ENCODE assay signal across 8 cellular contexts in genomic region chr22:41699264-41700104, GRCh38. TPM values are rescaled to one million over a fixed set of nuclear protein-coding genes. Genes with fewer than 3 reads are reported as not detected.
A peak's percentile ranks its signal among the peaks of the same experiment; 100 is the strongest.
DNase-seq lines count a peak whose midpoint lies in the region; ATAC-seq and TF ChIP-seq lines count a peak whose summit lies in the region.

Gene MEI1, plus strand, starts transcription at chr22:41699503. Its CDS starts 36 bp downstream, at chr22:41699539.

- H3K27ac Mint-ChIP-seq in CD14-positive monocyte: peak within 1 kb of the TSS in 2 of 7 donors; percentile 52 to 73

- no peak within 1 kb of the TSS for H2AFZ ChIP-seq in hepatocyte

- no peak for TF ChIP-seq CTCF in CD14-positive monocyte (IDR thresholded peaks at IDR 0.05)
- TF ChIP-seq CTCF in hepatocyte (IDR thresholded peaks at IDR 0.05; ENCODE audit: poor library complexity): no peak

- H3K79me2 ChIP-seq in hepatocyte: no peaks in the 10 kb centered on the region

- H3K4me1 Mint-ChIP-seq in CD14-positive monocyte: peaks cover 14% of the 10 kb centered on the region

- peaks cover 2 to 4% (median 2%) of the 10 kb centered on the region in 3 donors for H3K27me3 Mint-ChIP-seq in CD14-positive monocyte (ENCODE audit: low read depth in 3 of 3)

- no peaks in the 10 kb centered on the region for H3K9me2 ChIP-seq in hepatocyte (replicated peaks; ENCODE audit: insufficient read depth)

- in situ Hi-C loops in KBM-7 (cut with MboI; ENCODE audit: low pct_unique_long_range_greater_than_20kb, low sequenced_read_pairs): no loop called here

- H3K36me3 Mint-ChIP-seq in CD14-positive monocyte: no peaks in the 10 kb centered on the region

- intact Hi-C loops in CD14-positive monocyte (cut with micrococcal nuclease): loop anchor here (5.0 to 10.0 kb wide), 3 partner anchors 155 to 395 kb away; partner anchors contain the start of gene NDUFA6 (in 1 of the 2)

- peak within 1 kb of the TSS; percentile 37 for H3K9ac ChIP-seq in adipocyte (ENCODE audit: low read length)

- H3K4me1 ChIP-seq in adipocyte (ENCODE audit: control insufficient read depth, insufficient read depth, low read length) (peaks cover 12% of the 10 kb centered on the region), hepatocyte (ENCODE audit: insufficient read depth) (peaks cover 12% of the 10 kb centered on the region)

- no peak for ATAC-seq in GM18511 (IDR thresholded peaks at IDR 0.05; ENCODE audit: unreplicated experiment)

- peaks cover 0 to 2% (median 0%) of the 10 kb centered on the region in 7 donors for H3K9me3 Mint-ChIP-seq in CD14-positive monocyte

- H3K27me3 ChIP-seq in adipocyte (replicated peaks; ENCODE audit: control insufficient read depth, insufficient read depth, low read length) (peaks cover 5% of the 10 kb centered on the region), hepatocyte (no peaks in the 10 kb centered on the region)

- H3K4me3 ChIP-seq in adipocyte (ENCODE audit: low read length) (peak within 1 kb of the TSS; percentile 39), hepatocyte (no peak within 1 kb of the TSS)

- H3K27ac ChIP-seq in hepatocyte: no peak within 1 kb of the TSS

- peaks cover under 1% of the 10 kb centered on the region for H3K36me3 ChIP-seq in adipocyte (ENCODE audit: control insufficient read depth, insufficient read depth, low read length, severe bottlenecking)
- no peaks in the 10 kb centered on the region for H3K36me3 ChIP-seq in hepatocyte (replicated peaks; ENCODE audit: insufficient read depth, low read depth)

- no peaks in the 10 kb centered on the region for H4K20me1 ChIP-seq in hepatocyte (ENCODE audit: insufficient read depth, poor library complexity, severe bottlenecking)

- no peaks in the 10 kb centered on the region for H3K9me3 ChIP-seq in adipocyte (ENCODE audit: control insufficient read depth, low read length)
- no peaks in the 10 kb centered on the region for H3K9me3 ChIP-seq in hepatocyte (ENCODE audit: low read depth)

- DNase-seq in CD14-positive monocyte (ENCODE audit: low spot score) (peak; percentile 78), T-helper 1 cell (peak; percentile 82 to 92 (median 86)), adipocyte (ENCODE audit: low read depth) (peak; percentile 21), hepatocyte (ENCODE audit: low spot score) (peak; percentile 35), KBM-7 (no peak), NCI-H2081 treated with DMSO at 0.1 percent for 48 hours (lab: John Stamatoyannopoulos, UW) (no peak)
- peak; percentile 92 for DNase-seq in stimulated activated CD4-positive, alpha-beta T cell treated with anti-CD3 and anti-CD28 coated beads, Interleukin-12 subunit alpha, Interleukin-12 subunit beta, amount 100 ng/mL, for 4 hours

- peak within 1 kb of the TSS; percentile 68 to 89 for H3K4me3 Mint-ChIP-seq in CD14-positive monocyte

- H3K4me2 ChIP-seq in hepatocyte: no peak within 1 kb of the TSS

- WGBS in hepatocyte (ENCODE audit: low lambda C conversion rate, missing lambda C conversion rate): 85% methylated on average over 59 of the region's 69 CpGs

RNA-seq across cellular contexts. Expression of gene MEI1, which starts in this region (rescaled TPM):
- polyA plus RNA-seq in CD14-positive monocyte (10 to 100 TPM; 37.0 to 40.0 TPM), hepatocyte (0.18 and 2.4 TPM in 2 replicates)
- total RNA-seq in hepatocyte: not detected in 2 replicates

Comparison
In these comparisons a context has a peak if more than half of its experiments do, and no peak if none do; other contexts are left out.
1. RNA of gene MEI1 (polyA plus RNA-seq): 37.0 to 40.0 TPM in CD14-positive monocyte; 0.18 to 2.4 TPM in hepatocyte; every median in the first group is over 10 times any median in the second.
2. DNase-seq: peak in CD14-positive monocyte (single experiment), T-helper 1 cell (5 of 5), adipocyte (single experiment), hepatocyte (single experiment) and stimulated activated CD4-positive, alpha-beta T cell treated with anti-CD3 and anti-CD28 coated beads, Interleukin-12 subunit alpha, Interleukin-12 subunit beta, amount 100 ng/mL, for 4 hours (single experiment); none in KBM-7 (single experiment) and NCI-H2081 treated with DMSO at 0.1 percent for 48 hours (single experiment).